In genomic region chr3:48088749-48089466, GRCh38 we compare ENCODE assay signal across 1 cellular context.
A peak's percentile ranks its signal among the peaks of the same experiment; 100 is the strongest.
TF ChIP-seq lines count a peak whose summit lies in the region.

No MANE protein-coding gene starts in this region.

TF ChIP-seq in HepG2, 621 proteins besides CTCF, POLR2A, EP300 and RAD21 (continued from another document and continues in another):
- 0 out of 2 replicates have a peak, but pooled peaks have one; percentile 33 for TF ChIP-seq ZNF318 (CRISPR knock-in tag; IDR thresholded peaks at IDR 0.05)
- TF ChIP-seq ARID4A (CRISPR knock-in tag; IDR thresholded peaks at IDR 0.05; ENCODE audit: borderline replicate concordance) = peak; percentile 88
- TF ChIP-seq TEAD3 (CRISPR knock-in tag; optimal IDR thresholded peaks at IDR 0.05; ENCODE audit: borderline replicate concordance) = peak; percentile 71
- 0 out of 2 replicates have a peak, but pooled peaks have one; percentile 24 for TF ChIP-seq ZNF710 (CRISPR knock-in tag; IDR thresholded peaks at IDR 0.05; ENCODE audit: borderline replicate concordance)
- TF ChIP-seq ZNF781 (CRISPR knock-in tag; IDR thresholded peaks at IDR 0.05; ENCODE audit: borderline replicate concordance, not compliant biosample characterization) = peak; percentile 76
- TF ChIP-seq TCF7L2 (IDR thresholded peaks at IDR 0.05; ENCODE audit: low read depth, low read length) = no peak
- TF ChIP-seq TRAFD1 (CRISPR knock-in tag; IDR thresholded peaks at IDR 0.05; ENCODE audit: borderline replicate concordance) = no peak
- peak; percentile 43; the same call in 1 of the 2 replicates for TF ChIP-seq PHF21A (CRISPR knock-in tag; IDR thresholded peaks at IDR 0.05)
- no peak for TF ChIP-seq ZNF562 (CRISPR knock-in tag; IDR thresholded peaks at IDR 0.05; ENCODE audit: borderline replicate concordance)
- TF ChIP-seq FOXK2 (IDR thresholded peaks at IDR 0.05) = no peak
- peak; percentile 66 for TF ChIP-seq YY1 (IDR thresholded peaks at IDR 0.05; ENCODE audit: insufficient read depth, insufficient replicate concordance, low read depth, low read length)
- no peak for TF ChIP-seq CAMTA2 (CRISPR knock-in tag; IDR thresholded peaks at IDR 0.05; ENCODE audit: borderline replicate concordance)
- no peak for TF ChIP-seq MIER2 (CRISPR knock-in tag; IDR thresholded peaks at IDR 0.05)
- no peak for TF ChIP-seq BRF2 (CRISPR knock-in tag; IDR thresholded peaks at IDR 0.05)
- peak; percentile 76; the same call in 1 of the 2 replicates for TF ChIP-seq HOXA3 (CRISPR knock-in tag; IDR thresholded peaks at IDR 0.05)
- TF ChIP-seq TFE3 (CRISPR knock-in tag; IDR thresholded peaks at IDR 0.05) = peak; percentile 24; the same call in 1 of the 2 replicates
- no peak for TF ChIP-seq ETV5 (CRISPR knock-in tag; IDR thresholded peaks at IDR 0.05; ENCODE audit: borderline replicate concordance)
- peak; percentile 80 for TF ChIP-seq ZNF18 (CRISPR knock-in tag; IDR thresholded peaks at IDR 0.05; ENCODE audit: insufficient replicate concordance)
